Comparison of ENCODE assay signal across 28 cellular contexts in the genomic region with DNA sequence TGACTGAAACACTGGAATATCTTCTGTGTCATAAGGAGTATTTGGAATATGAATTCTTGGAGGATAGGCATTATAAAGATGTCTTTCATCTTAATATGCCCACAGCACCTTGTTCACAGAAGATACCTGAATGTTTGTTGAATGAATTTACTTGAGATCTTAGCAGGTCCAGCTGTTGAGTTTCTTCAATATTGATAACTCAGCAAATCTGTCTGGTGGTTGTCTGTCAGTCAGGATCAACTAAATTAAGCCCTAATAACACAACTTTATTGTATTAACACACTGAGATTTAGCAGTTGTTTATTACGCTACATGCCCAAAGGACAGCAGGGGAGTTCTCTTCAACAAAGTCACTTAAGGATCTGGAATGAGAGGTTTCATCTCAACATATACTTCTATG.
DNase-seq lines count a peak whose midpoint lies in the region; ATAC-seq, FAIRE-seq and TF ChIP-seq lines count a peak whose summit lies in the region.
"Had no signal": no experiment of that assay in that cellular context is flagged by ENCODE, and none has a peak within 500 bp of the region (broad histone marks: within the 10 kb centered on the region; RNA-seq: fewer than 3 reads in every experiment).

No MANE protein-coding gene starts in this region.

- peaks cover 22% of the 10 kb centered on the region for H3K4me1 Mint-ChIP-seq in activated naive CD4-positive, alpha-beta T cell treated with anti-CD3 and anti-CD28 coated beads for 36 hours (ENCODE audit: low read depth)
- H3K4me1 Mint-ChIP-seq in natural killer cell treated with Interleukin-12 subunit alpha and Interleukin-12 subunit beta and Interleukin-15 and Interleukin-18, amount 100 ng/mL, for 72 hours (ENCODE audit: low read depth in 2 of 2): peaks cover 27 to 46% of the 10 kb centered on the region in 2 donors

- no peak for DNase-seq in activated naive CD4-positive, alpha-beta T cell treated with anti-CD3 and anti-CD28 coated beads for 36 hours
- no peak for DNase-seq in activated naive CD4-positive, alpha-beta T cell treated with anti-CD3 and anti-CD28 coated beads, Interleukin-2, amount 50 U/mL, for 16 hours
- no peak for DNase-seq in A549 (ENCODE audit: low read depth in 1 of 2, low spot score in 1 of 2)
- no peak for DNase-seq in D721Med (ENCODE audit: insufficient read length, low spot score)
- DNase-seq in natural killer cell treated with Interleukin-12 subunit alpha and Interleukin-12 subunit beta and Interleukin-15 and Interleukin-18, amount 100 ng/mL, for 72 hours (ENCODE audit: low spot score): no peak
- no peak for DNase-seq in HuH-7.5 (ENCODE audit: low spot score)
- no peak for DNase-seq in smooth muscle cell (lab: John Stamatoyannopoulos, UW; ENCODE audit: unreplicated experiment)
- DNase-seq: AML-193; CD8-positive, alpha-beta memory T cell; DMS79 treated with DMSO at 0.1 percent for 48 hours; GF-D8; Kasumi-1; NCI-H1092 treated with DMSO at 0.1 percent for 48 hours; NCI-H1436; NCI-H187; NCI-H2081 treated with DMSO at 0.1 percent for 48 hours; NCI-H2171; NCI-H226; NCI-H510A treated with DMSO at 0.1 percent for 48 hours; PC-3; SJCRH30 had no signal

- FAIRE-seq in A549 (lab: Jason Lieb, UNC): no peak
- peak; percentile 63 for FAIRE-seq in D721Med (lab: Jason Lieb, UNC)
- FAIRE-seq: A204.1, GM12892, GM19239 had no signal

- ATAC-seq in A549: no peak
- no peak for ATAC-seq in natural killer cell treated with Interleukin-12 subunit alpha and Interleukin-12 subunit beta and Interleukin-15 and Interleukin-18, amount 100 ng/mL, for 72 hours
- ATAC-seq: HCT116, PC-3, Right ventricle myocardium inferior, SK-N-SH treated with all-trans-retinoic acid at 6 μM for 48 hours had no signal

- TF ChIP-seq CTCF in A549 (IDR thresholded peaks at IDR 0.05): no peak
- TF ChIP-seq CTCF in D721Med (IDR thresholded peaks at IDR 0.05; ENCODE audit: insufficient read depth, missing control alignments): no peak
- TF ChIP-seq CTCF in smooth muscle cell (IDR thresholded peaks at IDR 0.05; ENCODE audit: borderline replicate concordance, insufficient read depth, poor library complexity, severe bottlenecking): no peak

- H3K9me3 ChIP-seq in A549 (no peaks in the 10 kb centered on the region), smooth muscle cell (replicated peaks; ENCODE audit: low read depth) (no peaks in the 10 kb centered on the region)
- H3K9me3 ChIP-seq: BLaER1 treated with 17β-estradiol and CSF1 and Interleukin-3, amounts not matched to agents 10 nM and 100 nM; SJCRH30 had no signal

- no peak overlapping the region for H3K4me3 ChIP-seq in A549
- no peak overlapping the region for H3K4me3 ChIP-seq in smooth muscle cell
- H3K4me3 ChIP-seq: BLaER1 treated with 17β-estradiol and CSF1 and Interleukin-3, amounts not matched to agents 10 nM and 100 nM; SJCRH30 had no signal

- no peak overlapping the region for H3K27ac ChIP-seq in A549
- H3K27ac ChIP-seq in smooth muscle cell (ENCODE audit: low read depth): no peak overlapping the region
- H3K27ac ChIP-seq: BLaER1 treated with 17β-estradiol and CSF1 and Interleukin-3, amounts not matched to agents 10 nM and 100 nM; SJCRH30 had no signal

- CTCF ChIA-PET in activated naive CD4-positive, alpha-beta T cell treated with anti-CD3 and anti-CD28 coated beads for 36 hours (lab: Charles Lee): no interaction called here
- CTCF ChIA-PET in A549 (lab: Yijun Ruan, JAX): no interaction called here

- no peak overlapping the region for H3K9ac ChIP-seq in smooth muscle cell (ENCODE audit: low read depth)
- H3K9ac ChIP-seq: BLaER1 treated with 17β-estradiol and CSF1 and Interleukin-3, amounts not matched to agents 10 nM and 100 nM had no signal

- peaks cover 18% of the 10 kb centered on the region for H3K36me3 Mint-ChIP-seq in activated naive CD4-positive, alpha-beta T cell treated with anti-CD3 and anti-CD28 coated beads for 36 hours (ENCODE audit: low read depth)
- peaks cover 18% of the 10 kb centered on the region for H3K36me3 Mint-ChIP-seq in natural killer cell treated with Interleukin-12 subunit alpha and Interleukin-12 subunit beta and Interleukin-15 and Interleukin-18, amount 100 ng/mL, for 72 hours

- H3K4me1 ChIP-seq in A549 (no peaks in the 10 kb centered on the region), smooth muscle cell (ENCODE audit: low read depth) (no peaks in the 10 kb centered on the region)
- H3K4me1 ChIP-seq: BLaER1 treated with 17β-estradiol and CSF1 and Interleukin-3, amounts not matched to agents 10 nM and 100 nM; SJCRH30 had no signal

- intact Hi-C loops in activated naive CD4-positive, alpha-beta T cell treated with anti-CD3 and anti-CD28 coated beads for 36 hours (cut with micrococcal nuclease): no loop called here

- no peak for TF ChIP-seq RAD21 in A549 (conservative IDR thresholded peaks at IDR 0.05 in 1 of 2, IDR thresholded peaks at IDR 0.05 in 1 of 2)

- H3K9me3 Mint-ChIP-seq in activated naive CD4-positive, alpha-beta T cell treated with anti-CD3 and anti-CD28 coated beads for 36 hours: no peaks in the 10 kb centered on the region
- no peaks in the 10 kb centered on the region for H3K9me3 Mint-ChIP-seq in natural killer cell treated with Interleukin-12 subunit alpha and Interleukin-12 subunit beta and Interleukin-15 and Interleukin-18, amount 100 ng/mL, for 72 hours
- H3K9me3 Mint-ChIP-seq: CD8-positive, alpha-beta memory T cell had no signal

- 100% methylated on average over 1 of the region's 1 CpG for WGBS in A549 (ENCODE audit: missing lambda C conversion rate)
- WGBS in smooth muscle cell (ENCODE audit: low lambda C conversion rate): 97% methylated on average over 1 of the region's 1 CpG

- H4K20me1 ChIP-seq in smooth muscle cell (ENCODE audit: low read depth): no peaks in the 10 kb centered on the region
- H4K20me1 ChIP-seq: BLaER1 treated with 17β-estradiol and CSF1 and Interleukin-3, amounts not matched to agents 10 nM and 100 nM had no signal

- no peaks in the 10 kb centered on the region for H3K27me3 ChIP-seq in smooth muscle cell (ENCODE audit: low read depth)
- H3K27me3 ChIP-seq: BLaER1 treated with 17β-estradiol and CSF1 and Interleukin-3, amounts not matched to agents 10 nM and 100 nM; SJCRH30 had no signal

- no peaks in the 10 kb centered on the region for H3K79me2 ChIP-seq in smooth muscle cell (ENCODE audit: low read depth)

- no peaks in the 10 kb centered on the region for H3K36me3 ChIP-seq in smooth muscle cell (ENCODE audit: low read depth)

- peak overlapping the region; percentile 56 for H3K27ac Mint-ChIP-seq in activated naive CD4-positive, alpha-beta T cell treated with anti-CD3 and anti-CD28 coated beads for 36 hours
- H3K27ac Mint-ChIP-seq in natural killer cell treated with Interleukin-12 subunit alpha and Interleukin-12 subunit beta and Interleukin-15 and Interleukin-18, amount 100 ng/mL, for 72 hours: peak overlapping the region; percentile 11 to 26

- H3K4me2 ChIP-seq in A549 (no peak overlapping the region), smooth muscle cell (no peak overlapping the region)
- H3K4me2 ChIP-seq: BLaER1 treated with 17β-estradiol and CSF1 and Interleukin-3, amounts not matched to agents 10 nM and 100 nM had no signal

- H3F3A ChIP-seq in smooth muscle cell (ENCODE audit: low read depth): no peaks in the 10 kb centered on the region

- no peaks in the 10 kb centered on the region for H3K27me3 Mint-ChIP-seq in activated naive CD4-positive, alpha-beta T cell treated with anti-CD3 and anti-CD28 coated beads for 36 hours (ENCODE audit: low read depth)
- H3K27me3 Mint-ChIP-seq in natural killer cell treated with Interleukin-12 subunit alpha and Interleukin-12 subunit beta and Interleukin-15 and Interleukin-18, amount 100 ng/mL, for 72 hours: no peaks in the 10 kb centered on the region
- H3K27me3 Mint-ChIP-seq: CD8-positive, alpha-beta memory T cell had no signal

- no peak for TF ChIP-seq EP300 in A549 (IDR thresholded peaks at IDR 0.05)

- TF ChIP-seq POLR2A in A549 (IDR thresholded peaks at IDR 0.05; ENCODE audit: low read length): no peak

- POLR2A ChIA-PET in A549 (lab: Yijun Ruan, JAX): no interaction called here

- no peak overlapping the region for H2AFZ ChIP-seq in smooth muscle cell (ENCODE audit: low read depth)

- no peak overlapping the region for H3K4me3 Mint-ChIP-seq in activated naive CD4-positive, alpha-beta T cell treated with anti-CD3 and anti-CD28 coated beads for 36 hours
- H3K4me3 Mint-ChIP-seq in natural killer cell treated with Interleukin-12 subunit alpha and Interleukin-12 subunit beta and Interleukin-15 and Interleukin-18, amount 100 ng/mL, for 72 hours: no peak overlapping the region
- H3K4me3 Mint-ChIP-seq: CD8-positive, alpha-beta memory T cell had no signal

TF ChIP-seq in A549, 52 proteins besides CTCF, POLR2A, EP300 and RAD21:
- TF ChIP-seq PHF8 (IDR thresholded peaks at IDR 0.05; ENCODE audit: borderline replicate concordance, low read depth) (no peak), MAFK (IDR thresholded peaks at IDR 0.05; ENCODE audit: partially characterized antibody) (peak; percentile 70)
